Comparison of ENCODE assay signal across 21 cellular contexts in genomic region chr7:47999413-47999812, GRCh38. TPM values are rescaled to one million over a fixed set of nuclear protein-coding genes. Genes with fewer than 3 reads are reported as not detected.
A peak's percentile ranks its signal among the peaks of the same experiment; 100 is the strongest.
DNase-seq lines count a peak whose midpoint lies in the region; FAIRE-seq and TF ChIP-seq lines count a peak whose summit lies in the region.
"Had no signal": no experiment of that assay in that cellular context is flagged by ENCODE, and none has a peak within 500 bp of the region (broad histone marks: within the 10 kb centered on the region; RNA-seq: fewer than 3 reads in every experiment).

No MANE protein-coding gene starts in this region.

- H3K18ac ChIP-seq in H9 (ENCODE audit: insufficient read length, low read depth, low read length): no peak overlapping the region

- no peaks in the 10 kb centered on the region for H3K23me2 ChIP-seq in H9 (ENCODE audit: insufficient read length, low read depth, low read length, poor library complexity, severe bottlenecking)

- POLR2A ChIA-PET in HEK293T (lab: Yijun Ruan, JAX): no interaction called here

- H3K9me3 ChIP-seq in HUES6 (ENCODE audit: control insufficient read depth, insufficient read depth, low read depth, low read length): 0 out of 2 replicates have a peak, but pooled peaks cover 3% of the 10 kb centered on the region
- H3K9me3 ChIP-seq in astrocyte (ENCODE audit: insufficient read depth, low read depth, low read length): no peaks in the 10 kb centered on the region
- no peaks in the 10 kb centered on the region for H3K9me3 ChIP-seq in H9 (ENCODE audit: control insufficient read depth, low read depth, low read length)
- H3K9me3 ChIP-seq: Caco-2, HAP-1 had no signal

- no peak overlapping the region for H2AFZ ChIP-seq in astrocyte (ENCODE audit: low read depth, low read length)
- H2AFZ ChIP-seq in H9 (ENCODE audit: low read length): no peak overlapping the region

- H3K4me2 ChIP-seq in astrocyte (ENCODE audit: low read length): no peak overlapping the region
- H3K4me2 ChIP-seq in H9 (ENCODE audit: insufficient read depth, insufficient read length, low read length): no peak overlapping the region

- H3K4ac ChIP-seq in H9 (ENCODE audit: low read depth, low read length): no peak overlapping the region

- H3K4me3 Mint-ChIP-seq in astrocyte (ENCODE audit: unreplicated experiment) (no peak overlapping the region), H9 (no peak overlapping the region)
- H3K4me3 Mint-ChIP-seq: CD4-positive, alpha-beta memory T cell had no signal

- H3K9me3 Mint-ChIP-seq in astrocyte (ENCODE audit: unreplicated experiment) (peaks cover 2% of the 10 kb centered on the region), H9 (peaks cover 0 to 5% of the 10 kb centered on the region in 2 experiments; a peak in 4 of 5 replicates)

- H2BK15ac ChIP-seq in H9 (ENCODE audit: low read depth, low read length): no peak overlapping the region

- H2BK120ac ChIP-seq in H9 (ENCODE audit: low read depth, low read length, poor library complexity, severe bottlenecking): no peak overlapping the region

- no peak overlapping the region for H2BK20ac ChIP-seq in H9 (ENCODE audit: low read depth, low read length, poor library complexity, severe bottlenecking)

- H3K27ac Mint-ChIP-seq in astrocyte (ENCODE audit: unreplicated experiment) (no peak overlapping the region), H9 (no peak overlapping the region)
- H3K27ac Mint-ChIP-seq: CD4-positive, alpha-beta memory T cell had no signal

- CTCF ChIA-PET in HEK293T (lab: Yijun Ruan, JAX): no interaction called here

- H2BK5ac ChIP-seq in H9 (ENCODE audit: insufficient read length, low read length): no peak overlapping the region

- no peaks in the 10 kb centered on the region for H3K79me2 ChIP-seq in astrocyte (ENCODE audit: insufficient read depth, low read length)
- no peaks in the 10 kb centered on the region for H3K79me2 ChIP-seq in H9 (ENCODE audit: insufficient read depth, low read length)

- H4K91ac ChIP-seq in H9 (ENCODE audit: insufficient read length, low read depth, low read length): no peak overlapping the region

- H3K4me1 Mint-ChIP-seq in astrocyte (ENCODE audit: low read depth, unreplicated experiment): peaks cover 6% of the 10 kb centered on the region
- H3K4me1 Mint-ChIP-seq in H9: peaks cover 0 to 4% of the 10 kb centered on the region in 2 experiments; a peak in 1 of 4 replicates

- no peaks in the 10 kb centered on the region for H3K79me1 ChIP-seq in H9 (ENCODE audit: insufficient read depth, low read depth, low read length, poor library complexity, severe bottlenecking)

- FAIRE-seq in astrocyte (lab: Jason Lieb, UNC): no peak
- FAIRE-seq: D721Med, GM12878, GM19239 had no signal

- H3K4me1 ChIP-seq in HUES6 (ENCODE audit: control insufficient read depth, insufficient read depth, low read length) (0 out of 2 replicates have a peak, but pooled peaks cover 2% of the 10 kb centered on the region), astrocyte (ENCODE audit: insufficient read depth, low read length) (peaks cover 3% of the 10 kb centered on the region), H9 (ENCODE audit: insufficient read depth, low read length) (no peaks in the 10 kb centered on the region)
- H3K4me1 ChIP-seq: Caco-2, HAP-1 had no signal

- peaks cover 2% of the 10 kb centered on the region for H3K27me3 Mint-ChIP-seq in astrocyte (ENCODE audit: low read depth, unreplicated experiment)
- H3K27me3 Mint-ChIP-seq in H9 (ENCODE audit: low read depth): no peaks in the 10 kb centered on the region

- no peak for TF ChIP-seq CTCF in astrocyte (IDR thresholded peaks at IDR 0.05; ENCODE audit: insufficient read depth, low read depth, low read length)
- no peak for TF ChIP-seq CTCF in H9 (conservative IDR thresholded peaks at IDR 0.05)

- H3K36me3 ChIP-seq in HUES6 (ENCODE audit: control insufficient read depth, insufficient read depth, low read length) (no peaks in the 10 kb centered on the region), astrocyte (ENCODE audit: insufficient read depth, low read length) (no peaks in the 10 kb centered on the region)
- H3K36me3 ChIP-seq: HAP-1 had no signal

- no peaks in the 10 kb centered on the region for H4K20me1 ChIP-seq in astrocyte (ENCODE audit: insufficient read depth, low read length)
- no peaks in the 10 kb centered on the region for H4K20me1 ChIP-seq in H9 (ENCODE audit: control insufficient read depth, insufficient read depth, insufficient read length)

- H3K14ac ChIP-seq in H9 (ENCODE audit: insufficient read depth, low read length): no peak overlapping the region

- H3K36me3 Mint-ChIP-seq in astrocyte (ENCODE audit: low read depth, unreplicated experiment) (peaks cover 1% of the 10 kb centered on the region), H9 (ENCODE audit: insufficient read depth in 1 of 3, low read depth in 3 of 3) (peaks cover 0 to 5% (median 3%) of the 10 kb centered on the region in 3 experiments; a peak in 1 of 7 replicates)
- H3K36me3 Mint-ChIP-seq: CD4-positive, alpha-beta memory T cell had no signal

- H4K5ac ChIP-seq in H9 (ENCODE audit: insufficient read length, low read depth, low read length): no peak overlapping the region

- H3K9ac ChIP-seq in HUES6 (ENCODE audit: low read length) (no peak overlapping the region), astrocyte (ENCODE audit: low read length) (no peak overlapping the region), H9 (ENCODE audit: extremely low read depth, insufficient read length, low read length) (no peak overlapping the region)
- H3K9ac ChIP-seq: GM23248 had no signal

- H3K27me3 ChIP-seq in HUES6 (ENCODE audit: control insufficient read depth, insufficient read depth, low read length) (no peaks in the 10 kb centered on the region), astrocyte (ENCODE audit: insufficient read depth, low read length) (no peaks in the 10 kb centered on the region), H9 (ENCODE audit: insufficient read depth, low read length) (no peaks in the 10 kb centered on the region)

- H3K27ac ChIP-seq in HUES6 (ENCODE audit: low read depth, low read length) (peak overlapping the region; percentile 8; the same call in 1 of the 2 replicates), astrocyte (ENCODE audit: low read depth, low read length) (peak overlapping the region; percentile 60), epithelial cell of prostate (peak overlapping the region; percentile 71), H9 (ENCODE audit: insufficient read length, low read depth, low read length) (no peak overlapping the region)
- H3K27ac ChIP-seq: GM23248 had no signal

- H3K56ac ChIP-seq in H9 (ENCODE audit: insufficient read length, low read depth, low read length): no peak overlapping the region

- DNase-seq in astrocyte (ENCODE audit: low read depth) (no peak), epithelial cell of prostate (ENCODE audit: low read depth, low spot score) (no peak), H9 (no peak), HEK293T (ENCODE audit: extremely low spot score) (no peak)
- no peak for DNase-seq in activated CD4-positive, CD25-positive, alpha-beta regulatory T cell treated with anti-CD3 and anti-CD28 coated beads, Interleukin-2, amount 50 U/mL, for 72 hours
- DNase-seq in activated T-cell treated with anti-CD3 and anti-CD28 coated beads, Interleukin-2, amount 50 U/mL, for 48 hours: no peak
- DNase-seq: C1 segment of cervical spinal cord; CD4-positive, alpha-beta memory T cell; DMS 273 treated with DMSO at 0.1 percent for 48 hours; DMS79; EL; GDM1; GM23248 had no signal

- H2BK12ac ChIP-seq in H9 (ENCODE audit: insufficient read length, low read depth, low read length): no peak overlapping the region

- H3K23ac ChIP-seq in H9 (ENCODE audit: insufficient read length, low read depth, low read length): no peak overlapping the region

- H4K8ac ChIP-seq in H9 (replicated peaks; ENCODE audit: insufficient read length, low read depth, low read length): no peak overlapping the region

- no CpG with 5 or more reads among the region's 12 CpGs for WGBS in H9 (ENCODE audit: extremely low coverage, insufficient read length, low lambda C conversion rate)

- H3T11ph ChIP-seq in H9 (ENCODE audit: low read length): no peak overlapping the region

- no peak overlapping the region for H2AK5ac ChIP-seq in H9 (ENCODE audit: insufficient read length, low read length)

- H3K4me3 ChIP-seq in HUES6 (ENCODE audit: low read depth, low read length) (no peak overlapping the region), astrocyte (ENCODE audit: insufficient read depth, low read depth, low read length) (no peak overlapping the region)
- H3K4me3 ChIP-seq: GM12878, GM23248, HAP-1 had no signal

TF ChIP-seq in HEK293T, 16 proteins besides CTCF, POLR2A, EP300 and RAD21:
- TF ChIP-seq BHLHE40 (IDR thresholded peaks at IDR 0.05; ENCODE audit: borderline replicate concordance) (no peak), FOXA1 (IDR thresholded peaks at IDR 0.05) (no peak), CTBP1 (IDR thresholded peaks at IDR 0.05; ENCODE audit: borderline replicate concordance) (no peak), ARNT (IDR thresholded peaks at IDR 0.05) (no peak)

RNA-seq across cellular contexts. Expression of gene HUS1, which starts 20.0 kb away (rescaled TPM):
- total RNA-seq in astrocyte (31.0 and 34.4 TPM in 2 replicates), H9 (2021) (43.1 and 44.5 TPM in 2 replicates)

RNA-seq across cellular contexts. Expression of gene SUN3, which starts 29.5 kb away (rescaled TPM):
- total RNA-seq in astrocyte: not detected in 2 replicates
- not detected in 2 replicates for total RNA-seq in H9 (2021)
- total RNA-seq: A673; Caco-2; CD4-positive, alpha-beta memory T cell; GM12878; GM23248 had no signal

RNA-seq across cellular contexts. Expression of gene C7orf57, which starts 35.9 kb away (rescaled TPM):
- total RNA-seq in astrocyte (not detected in 2 replicates), H9 (2021) (0.35 TPM in 1 of 2 replicates, not detected in the other)
- total RNA-seq: A673; Caco-2; CD4-positive, alpha-beta memory T cell; GM12878; GM23248 had no signal

RNA-seq across cellular contexts. Expression of gene PKD1L1, which starts 51.1 kb away (rescaled TPM):
- 0.31 and 0.39 TPM in 2 replicates for total RNA-seq in astrocyte
- total RNA-seq in H9 (2021): 0.17 and 0.18 TPM in 2 replicates
- total RNA-seq: A172, A673 had no signal
